15 cellular contexts compared by ENCODE assay signal in the genomic region with DNA sequence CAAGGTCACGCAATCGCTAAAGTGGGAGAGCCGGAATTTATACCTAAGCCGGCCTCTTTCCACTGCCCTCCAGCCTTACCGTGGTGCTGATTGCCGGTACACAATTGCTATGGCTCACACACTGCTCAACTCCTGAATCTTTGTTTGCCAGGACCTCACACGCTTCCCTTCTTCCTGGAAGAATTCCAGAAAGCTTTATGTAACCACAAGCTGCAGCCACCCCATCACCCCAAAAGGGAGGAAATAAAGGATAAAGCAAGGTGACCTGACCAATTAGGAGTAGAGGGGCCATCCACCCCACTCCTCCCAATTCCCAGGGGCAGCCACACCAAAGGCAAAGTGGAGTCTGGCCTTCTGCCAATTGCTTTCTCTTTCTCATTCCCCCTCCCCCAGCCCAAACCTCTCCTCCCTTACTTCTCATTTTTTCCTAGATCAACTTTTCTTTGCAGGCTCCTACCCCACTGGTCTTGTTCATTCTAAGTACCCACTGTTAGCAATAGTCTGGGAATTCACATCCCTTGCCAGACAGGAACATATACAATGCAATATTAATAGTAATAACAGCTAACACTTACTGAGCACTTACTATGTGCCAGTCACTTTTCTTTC. TPM values are rescaled to one million over a fixed set of nuclear protein-coding genes. Genes with fewer than 3 reads are reported as not detected.
DNase-seq lines count a peak whose midpoint lies in the region; ATAC-seq and TF ChIP-seq lines count a peak whose summit lies in the region.
"Had no signal": no experiment of that assay in that cellular context is flagged by ENCODE, and none has a peak within 500 bp of the region (broad histone marks: within the 10 kb centered on the region; RNA-seq: fewer than 3 reads in every experiment).

No MANE protein-coding gene starts in this region.

- DNase-seq in BE2C (peak; percentile 27), SJSA1 (ENCODE audit: low read depth in 1 of 2, low spot score in 2 of 2) (peak; percentile 65 to 84), left cardiac atrium (no peak), thyroid gland (no peak), endothelial cell (ENCODE audit: low spot score) (no peak), OCI-LY7 (ENCODE audit: low spot score) (no peak), D341Med (ENCODE audit: low spot score) (no peak)
- DNase-seq: activated B cell treated with CpG ODN at 0.5 μM for 24 hours; activated naive CD4-positive, alpha-beta T cell treated with Interleukin-2 at 50 U/mL for 16 hours; NCI-H524 had no signal

- H2AFZ ChIP-seq in OCI-LY7 (ENCODE audit: low read length): no peak overlapping the region

- no peaks in the 10 kb centered on the region for H3K4me1 Mint-ChIP-seq in endothelial cell (ENCODE audit: unreplicated experiment)
- H3K4me1 Mint-ChIP-seq: activated B cell treated with CpG ODN at 0.5 μM for 24 hours; stimulated activated memory B cell treated with anti-CD40 and anti-IgM and Interleukin-4, amounts not matched to agents 10 μg/mL and 1 μg/mL and 100 μg/mL, for 72 hours had no signal

- H3K4me3 Mint-ChIP-seq in endothelial cell (ENCODE audit: unreplicated experiment): no peak overlapping the region
- H3K4me3 Mint-ChIP-seq: activated B cell treated with CpG ODN at 0.5 μM for 24 hours; stimulated activated memory B cell treated with anti-CD40 and anti-IgM and Interleukin-4, amounts not matched to agents 10 μg/mL and 1 μg/mL and 100 μg/mL, for 72 hours had no signal

- CTCF ChIA-PET in OCI-LY7 (lab: Charles Lee; ENCODE audit: unreplicated experiment): interaction anchor here (0.6 kb wide), 2 partner anchors 1198 to 1394 kb away, joined by 3 to 4 read pairs; no protein-coding TSS in a partner anchor

- H3K9me3 ChIP-seq in BE2C (peaks cover under 1% of the 10 kb centered on the region), HUES64 (ENCODE audit: insufficient read depth, low read depth, low read length) (no peaks in the 10 kb centered on the region), SJSA1 (replicated peaks) (peaks cover 2% of the 10 kb centered on the region), thyroid gland (no peaks in the 10 kb centered on the region), OCI-LY7 (ENCODE audit: low read length) (peaks cover 10% of the 10 kb centered on the region; the same call in 1 of the 2 replicates)

- intact Hi-C loops in left cardiac atrium (cut with DNase I) (no loop called here), thyroid gland (cut with DNase I) (no loop called here), OCI-LY7 (cut with micrococcal nuclease; ENCODE audit: unreplicated experiment) (no loop called here)

- peak overlapping the region; percentile 12; the same call in 1 of the 2 replicates for H3K9ac ChIP-seq in HUES64 (ENCODE audit: low read depth, low read length)

- peaks cover 2% of the 10 kb centered on the region for H3K27me3 Mint-ChIP-seq in endothelial cell (ENCODE audit: unreplicated experiment)

- no peak overlapping the region for H3K4me2 ChIP-seq in OCI-LY7 (ENCODE audit: low read length)

- peak; percentile 60 to 68 for ATAC-seq in left cardiac atrium
- ATAC-seq: stimulated activated memory B cell treated with anti-CD40 and anti-IgM and Interleukin-4, amounts not matched to agents 10 μg/mL and 1 μg/mL and 100 μg/mL, for 72 hours had no signal

- H3K27me3 ChIP-seq in BE2C (peaks cover 50% of the 10 kb centered on the region), HUES64 (ENCODE audit: insufficient read depth, low read length) (no peaks in the 10 kb centered on the region), SJSA1 (replicated peaks) (no peaks in the 10 kb centered on the region; the same call in 1 of the 2 replicates), thyroid gland (no peaks in the 10 kb centered on the region)

- TF ChIP-seq CTCF in BE2C (IDR thresholded peaks at IDR 0.05; ENCODE audit: low read depth, low read length): no peak
- TF ChIP-seq CTCF in thyroid gland (IDR thresholded peaks at IDR 0.05): no peak
- no peak for TF ChIP-seq CTCF in endothelial cell (IDR thresholded peaks at IDR 0.05; ENCODE audit: unreplicated experiment)
- TF ChIP-seq CTCF in OCI-LY7 (conservative IDR thresholded peaks at IDR 0.05; ENCODE audit: low read length): no peak

- POLR2A ChIA-PET in OCI-LY7 (lab: Charles Lee): interaction anchor here (0.6 to 1.2 kb wide), 3 partner anchors 16 to 59 kb away, joined by 3 to 5 read pairs (median 3); no protein-coding TSS in a partner anchor

- H3K27ac Mint-ChIP-seq in endothelial cell (ENCODE audit: unreplicated experiment): no peak overlapping the region
- H3K27ac Mint-ChIP-seq: activated B cell treated with CpG ODN at 0.5 μM for 24 hours; stimulated activated memory B cell treated with anti-CD40 and anti-IgM and Interleukin-4, amounts not matched to agents 10 μg/mL and 1 μg/mL and 100 μg/mL, for 72 hours had no signal

- H3K79me2 ChIP-seq in OCI-LY7 (ENCODE audit: insufficient read depth, low read depth, low read length): no peaks in the 10 kb centered on the region

- no peaks in the 10 kb centered on the region for H4K20me1 ChIP-seq in OCI-LY7 (ENCODE audit: insufficient read depth, low read length)

- H3K4me1 ChIP-seq in BE2C: peaks cover 15% of the 10 kb centered on the region
- no peaks in the 10 kb centered on the region for H3K4me1 ChIP-seq in HUES64 (ENCODE audit: insufficient read depth, low read length)
- H3K4me1 ChIP-seq in SJSA1 (replicated peaks): peaks cover 17% of the 10 kb centered on the region
- peaks cover 0 to 4% of the 10 kb centered on the region in 2 donors for H3K4me1 ChIP-seq in thyroid gland
- no peaks in the 10 kb centered on the region for H3K4me1 ChIP-seq in OCI-LY7 (ENCODE audit: insufficient read depth, low read length, poor library complexity, severe bottlenecking)

- 84% methylated on average over 7 of the region's 7 CpGs for WGBS in HUES64
- WGBS in thyroid gland, 2 donors: 56 to 66% methylated on average over 7 of the region's 7 CpGs

- no peaks in the 10 kb centered on the region for H3K36me3 ChIP-seq in BE2C
- no peaks in the 10 kb centered on the region for H3K36me3 ChIP-seq in HUES64 (ENCODE audit: insufficient read depth, low read length)
- no peaks in the 10 kb centered on the region for H3K36me3 ChIP-seq in SJSA1
- no peaks in the 10 kb centered on the region for H3K36me3 ChIP-seq in thyroid gland
- no peaks in the 10 kb centered on the region for H3K36me3 ChIP-seq in OCI-LY7 (ENCODE audit: insufficient read depth, low read length)
- H3K36me3 ChIP-seq: HAP-1 had no signal

- no TSS peak for BruUV-seq in OCI-LY7 (replicated peaks; lab: Mats Ljungman, UMichigan)

- H3K4me3 ChIP-seq in BE2C (ENCODE audit: low read depth, low read length): no peak overlapping the region
- no peak overlapping the region for H3K4me3 ChIP-seq in HUES64 (ENCODE audit: low read length)
- H3K4me3 ChIP-seq in SJSA1: no peak overlapping the region
- no peak overlapping the region for H3K4me3 ChIP-seq in thyroid gland (replicated peaks in 1 of 3)
- H3K4me3 ChIP-seq in OCI-LY7 (ENCODE audit: low read depth, low read length, poor library complexity, severe bottlenecking): no peak overlapping the region
- H3K4me3 ChIP-seq: HAP-1, lung, skin epidermis had no signal

- no peaks in the 10 kb centered on the region for H3K9me2 ChIP-seq in OCI-LY7 (ENCODE audit: insufficient read depth, low read length)

- peaks cover under 1% of the 10 kb centered on the region for H3K36me3 Mint-ChIP-seq in endothelial cell (ENCODE audit: low read depth, unreplicated experiment)
- H3K36me3 Mint-ChIP-seq: stimulated activated memory B cell treated with anti-CD40 and anti-IgM and Interleukin-4, amounts not matched to agents 10 μg/mL and 1 μg/mL and 100 μg/mL, for 72 hours had no signal

- TF ChIP-seq POLR2A in thyroid gland (IDR thresholded peaks at IDR 0.05): no peak

- peaks cover 1% of the 10 kb centered on the region for H3K9me3 Mint-ChIP-seq in endothelial cell (ENCODE audit: unreplicated experiment)

- H3K27ac ChIP-seq in HUES64 (ENCODE audit: low read depth, low read length): no peak overlapping the region
- no peak overlapping the region for H3K27ac ChIP-seq in SJSA1
- H3K27ac ChIP-seq in thyroid gland: no peak overlapping the region
- H3K27ac ChIP-seq in OCI-LY7 (ENCODE audit: low read depth, low read length, poor library complexity, severe bottlenecking): no peak overlapping the region

RNA-seq across cellular contexts. Expression of a gene that starts 18.0 kb away (rescaled TPM):
- 34.8 TPM for polyA plus RNA-seq in BE2C (2012; ENCODE audit: insufficient read depth, insufficient read length, low read depth)
- 28.6 TPM for polyA plus RNA-seq in HUES64 (2013, experiment 1 of 2)
- polyA plus RNA-seq in HUES64 (2013, experiment 2 of 2): 32.5 TPM
- total RNA-seq in SJSA1 (2014; rRNA removed; shearing (Covaris generic)): 56.3 and 70.7 TPM in 2 replicates
- total RNA-seq in left cardiac atrium (10 to 100 TPM; 15.3 to 18.0 TPM), thyroid gland (10 to 100 TPM; 17.5 to 31.0 (median 22.5) TPM), endothelial cell (ENCODE audit: unreplicated experiment) (40.8 TPM), OCI-LY7 (2022) (36.7 and 45.0 TPM in 2 replicates)
- total RNA-seq in OCI-LY7 (2014; rRNA removed; shearing (Covaris generic)): 31.8 and 46.7 TPM in 2 replicates

RNA-seq across cellular contexts. Expression of a gene that starts 43.3 kb away (rescaled TPM):
- polyA plus RNA-seq in BE2C (2012; ENCODE audit: insufficient read depth, insufficient read length, low read depth): 25.6 TPM
- polyA plus RNA-seq in HUES64 (2013, experiment 1 of 2): 0.80 TPM
- 0.70 TPM for polyA plus RNA-seq in HUES64 (2013, experiment 2 of 2)
- total RNA-seq in SJSA1 (2014; rRNA removed; shearing (Covaris generic)): not detected in 2 replicates
- total RNA-seq in left cardiac atrium (1 to 10 TPM in 1 of 2 donors, under 1 TPM in 1; 0.92 to 1.7 TPM), thyroid gland (not detected), endothelial cell (ENCODE audit: unreplicated experiment) (0.13 TPM), OCI-LY7 (2022) (not detected in 2 replicates)
- 0.08 TPM in 1 of 2 replicates, not detected in the other for total RNA-seq in OCI-LY7 (2014; rRNA removed; shearing (Covaris generic))
- total RNA-seq: activated B cell treated with CpG ODN at 0.5 μM for 24 hours had no signal

RNA-seq across cellular contexts. Expression of a gene that starts 52.2 kb away (rescaled TPM):
- polyA plus RNA-seq in BE2C (2012; ENCODE audit: insufficient read depth, insufficient read length, low read depth): 7.1 TPM
- 48.2 TPM for polyA plus RNA-seq in HUES64 (2013, experiment 1 of 2)
- 59.8 TPM for polyA plus RNA-seq in HUES64 (2013, experiment 2 of 2)
- 113 and 152 TPM in 2 replicates for total RNA-seq in SJSA1 (2014; rRNA removed; shearing (Covaris generic))
- total RNA-seq in left cardiac atrium (1 to 10 TPM in 1 of 2 donors, under 1 TPM in 1; 0.13 to 1.1 TPM), thyroid gland (1 to 10 TPM in 2 of 4 donors, under 1 TPM in 1, not detected in 1; 0.40 to 2.6 (median 1.9) TPM), endothelial cell (ENCODE audit: unreplicated experiment) (10.3 TPM), OCI-LY7 (2022) (65.1 and 76.7 TPM in 2 replicates)
- 63.1 and 74.5 TPM in 2 replicates for total RNA-seq in OCI-LY7 (2014; rRNA removed; shearing (Covaris generic))

RNA-seq across cellular contexts. Expression of a gene that starts 52.7 kb away (rescaled TPM):
- polyA plus RNA-seq in BE2C (2012; ENCODE audit: insufficient read depth, insufficient read length, low read depth): 78.9 TPM
- 49.8 TPM for polyA plus RNA-seq in HUES64 (2013, experiment 1 of 2)
- 50.1 TPM for polyA plus RNA-seq in HUES64 (2013, experiment 2 of 2)
- total RNA-seq in SJSA1 (2014; rRNA removed; shearing (Covaris generic)): 47.3 and 90.0 TPM in 2 replicates
- total RNA-seq in left cardiac atrium (10 to 100 TPM; 19.8 to 34.7 TPM), thyroid gland (10 to 100 TPM; 56.9 to 96.1 (median 65.3) TPM), endothelial cell (ENCODE audit: unreplicated experiment) (52.0 TPM), OCI-LY7 (2022) (92.7 and 108 TPM in 2 replicates)
- total RNA-seq in OCI-LY7 (2014; rRNA removed; shearing (Covaris generic)): 57.7 and 71.7 TPM in 2 replicates

Comparison
In these comparisons a context has a peak if more than half of its experiments do, and no peak if none do; other contexts are left out.
1. DNase-seq: peak in BE2C (single experiment) and SJSA1 (2 of 2); none in left cardiac atrium (single experiment), thyroid gland (0 of 2), endothelial cell (single experiment), OCI-LY7 (single experiment) and D341Med (single experiment).